Comparison of ENCODE assay signal across 24 cellular contexts in the genomic region with DNA sequence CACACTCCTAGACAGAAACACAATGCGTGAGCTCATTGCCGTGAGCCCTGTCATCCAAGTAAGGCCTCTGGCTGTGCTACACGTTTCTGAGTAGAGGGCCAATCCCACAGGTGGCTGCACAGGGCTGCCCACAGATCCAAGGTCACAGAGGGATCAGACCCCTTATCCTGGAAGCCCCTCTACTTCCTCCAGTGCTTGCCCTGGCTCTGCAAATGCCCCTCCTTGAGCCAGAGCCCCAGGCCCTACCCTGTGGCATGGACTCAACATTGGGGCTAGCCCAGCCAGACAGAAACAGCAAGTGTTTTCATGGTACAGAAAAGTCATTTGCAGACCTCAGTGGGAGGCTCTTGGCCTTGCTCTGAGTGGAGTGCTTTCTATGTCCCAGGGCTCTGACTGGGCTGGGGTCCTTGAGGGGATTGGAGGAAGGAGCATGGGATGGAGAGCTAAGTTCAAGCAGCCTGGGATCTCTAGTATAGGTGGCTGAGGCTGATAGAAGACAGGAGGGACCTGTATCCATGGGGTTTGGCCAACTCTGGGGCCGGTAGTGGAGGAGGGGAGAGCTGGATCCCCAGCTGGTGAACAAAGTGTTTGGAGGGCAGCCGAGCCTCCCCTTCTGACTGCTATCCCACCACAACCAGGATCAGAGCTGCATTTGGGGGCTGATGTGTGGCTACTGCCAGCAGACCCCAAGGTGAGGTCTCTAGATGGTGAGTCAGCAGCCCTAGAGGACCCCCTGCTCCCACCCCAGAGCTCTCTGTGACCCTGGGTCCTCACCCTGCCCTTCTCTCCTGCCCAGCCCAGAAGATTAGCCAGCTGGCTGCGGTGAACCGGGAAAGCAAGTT. TPM values are rescaled to one million over a fixed set of nuclear protein-coding genes. Genes with fewer than 3 reads are reported as not detected.
A peak's percentile ranks its signal among the peaks of the same experiment; 100 is the strongest.
DNase-seq lines count a peak whose midpoint lies in the region; ATAC-seq, FAIRE-seq and TF ChIP-seq lines count a peak whose summit lies in the region.
"Had no signal": no experiment of that assay in that cellular context is flagged by ENCODE, and none has a peak within 500 bp of the region (broad histone marks: within the 10 kb centered on the region; RNA-seq: fewer than 3 reads in every experiment).

No MANE protein-coding gene starts in this region.

- TF ChIP-seq EP300 in gastroesophageal sphincter (IDR thresholded peaks at IDR 0.05) = no peak

- H3K4me1 ChIP-seq in gastroesophageal sphincter (peaks cover 0 to 67% (median 26%) of the 10 kb centered on the region in 3 donors), upper lobe of right lung (peaks cover 41% of the 10 kb centered on the region), aorta (ENCODE audit: control insufficient read depth in 1 of 2, insufficient read depth in 2 of 2, low read length in 2 of 2) (no peaks in the 10 kb centered on the region), kidney (ENCODE audit: control insufficient read depth in 1 of 2, insufficient read depth in 1 of 2, low read depth in 1 of 2, low read length in 2 of 2) (peaks cover 0 to 13% of the 10 kb centered on the region in 2 donors)

- intact Hi-C loops in activated CD8-positive, alpha-beta T cell treated with anti-CD3 and anti-CD28 coated beads for 36 hours (cut with micrococcal nuclease) = no loop called here
- intact Hi-C loops in sciatic nerve (cut with DNase I) = no loop called here
- intact Hi-C loops in upper lobe of right lung (cut with DNase I) = no loop called here
- intact Hi-C loops in aorta (cut with DNase I) = loop anchor here in 1 of 2 donors (10.0 kb wide), 1 partner anchor 191 kb away; a partner anchor contains a TSS
- intact Hi-C loops in kidney (cut with DNase I) = loop anchor here (10.0 kb wide), 1 partner anchor 59 kb away; no protein-coding TSS in a partner anchor

- no peak for TF ChIP-seq POLR2A in gastroesophageal sphincter (IDR thresholded peaks at IDR 0.05)

- FAIRE-seq in kidney (lab: Jason Lieb, UNC) = no peak

- DNase-seq in activated CD8-positive, alpha-beta T cell treated with anti-CD3 and anti-CD28 coated beads, Interleukin-2, amount 10 ng/mL, durations not matched to agents 7 days and 5 days = no peak
- no peak for DNase-seq in activated CD8-positive, alpha-beta T cell treated with anti-CD3 and anti-CD28 coated beads for 36 hours
- DNase-seq in sciatic nerve (ENCODE audit: low spot score) = peak; percentile 67
- no peak for DNase-seq in upper lobe of right lung
- DNase-seq in aorta = no peak
- no peak for DNase-seq in NCI-H1105 treated with DMSO at 0.1 percent for 48 hours (lab: John Stamatoyannopoulos, UW)
- DNase-seq in kidney = no peak
- DNase-seq: activated CD4-positive, CD25-positive, alpha-beta regulatory T cell treated with anti-CD3 and anti-CD28 coated beads, Interleukin-2, amount 50 U/mL, for 72 hours; activated naive CD8-positive, alpha-beta T cell treated with anti-CD3 and anti-CD28 coated beads, Interleukin-2, amount 50 U/mL, for 24 hours; Calu3; central memory CD4-positive, alpha-beta T cell; effector CD8-positive, alpha-beta T cell; glutamatergic neuron; MM.1S; naive thymus-derived CD4-positive, alpha-beta T cell; NCI-H1694; NCI-H774; PC-3; stimulated activated CD4-positive, alpha-beta T cell treated with anti-CD3 and anti-CD28 coated beads, Interleukin-4, amount 100 ng/mL, for 4 hours had no signal

- no peak for ATAC-seq in activated CD8-positive, alpha-beta T cell treated with anti-CD3 and anti-CD28 coated beads, Interleukin-2, amount 10 ng/mL, durations not matched to agents 7 days and 5 days
- no peak for ATAC-seq in activated CD8-positive, alpha-beta T cell treated with anti-CD3 and anti-CD28 coated beads for 36 hours
- peak; percentile 11 for ATAC-seq in gastroesophageal sphincter
- ATAC-seq in sciatic nerve = peak; percentile 18
- no peak for ATAC-seq in upper lobe of right lung
- no peak for ATAC-seq in aorta (ENCODE audit: low FRiP score)
- ATAC-seq: activated naive CD8-positive, alpha-beta T cell treated with anti-CD3 and anti-CD28 coated beads, Interleukin-2, amount 50 U/mL, for 24 hours; naive thymus-derived CD4-positive, alpha-beta T cell; PC-3 had no signal

- H3K9me3 ChIP-seq in gastroesophageal sphincter = no peaks in the 10 kb centered on the region
- no peaks in the 10 kb centered on the region for H3K9me3 ChIP-seq in upper lobe of right lung
- H3K9me3 ChIP-seq in aorta (ENCODE audit: control insufficient read depth, low read length) = no peaks in the 10 kb centered on the region
- H3K9me3 ChIP-seq in kidney (ENCODE audit: control insufficient read depth in 1 of 2, low read length in 2 of 2) = no peaks in the 10 kb centered on the region
- H3K9me3 ChIP-seq: BLaER1 had no signal

- H3K4me3 Mint-ChIP-seq in activated CD8-positive, alpha-beta T cell treated with anti-CD3 and anti-CD28 coated beads, Interleukin-2, amount 10 ng/mL, durations not matched to agents 7 days and 5 days = no peak overlapping the region
- H3K4me3 Mint-ChIP-seq in activated CD8-positive, alpha-beta T cell treated with anti-CD3 and anti-CD28 coated beads for 36 hours = no peak overlapping the region
- H3K4me3 Mint-ChIP-seq: activated naive CD8-positive, alpha-beta T cell treated with anti-CD3 and anti-CD28 coated beads, Interleukin-2, amount 50 U/mL, for 24 hours; naive thymus-derived CD4-positive, alpha-beta T cell had no signal

- H3K27ac Mint-ChIP-seq in activated CD8-positive, alpha-beta T cell treated with anti-CD3 and anti-CD28 coated beads, Interleukin-2, amount 10 ng/mL, durations not matched to agents 7 days and 5 days = peak overlapping the region; percentile 39
- no peak overlapping the region for H3K27ac Mint-ChIP-seq in activated CD8-positive, alpha-beta T cell treated with anti-CD3 and anti-CD28 coated beads for 36 hours
- H3K27ac Mint-ChIP-seq: activated naive CD8-positive, alpha-beta T cell treated with anti-CD3 and anti-CD28 coated beads, Interleukin-2, amount 50 U/mL, for 24 hours had no signal

- TF ChIP-seq CTCF in activated CD8-positive, alpha-beta T cell treated with anti-CD3 and anti-CD28 coated beads for 36 hours (IDR thresholded peaks at IDR 0.05) = no peak
- no peak for TF ChIP-seq CTCF in gastroesophageal sphincter (IDR thresholded peaks at IDR 0.05)
- no peak for TF ChIP-seq CTCF in upper lobe of right lung (IDR thresholded peaks at IDR 0.05)
- no peak for TF ChIP-seq CTCF in kidney (IDR thresholded peaks at IDR 0.05; ENCODE audit: borderline replicate concordance, extremely low read depth, insufficient read depth)

- POLR2A ChIA-PET in activated CD8-positive, alpha-beta T cell treated with anti-CD3 and anti-CD28 coated beads, Interleukin-2, amount 10 ng/mL, durations not matched to agents 7 days and 5 days (lab: Charles Lee) = interaction anchor here (0.6 to 1.2 kb wide), 3 partner anchors 23 to 71 kb away, joined by 3 read pairs; a partner anchor contains a TSS
- POLR2A ChIA-PET in activated CD8-positive, alpha-beta T cell treated with anti-CD3 and anti-CD28 coated beads for 36 hours (lab: Charles Lee) = interaction anchor here (0.8 to 1.0 kb wide), 2 partner anchors 15 to 37 kb away, joined by 3 to 4 read pairs; no protein-coding TSS in a partner anchor

- WGBS in gastroesophageal sphincter (ENCODE audit: low coverage in 1 of 2), 2 donors = 73% methylated on average over 3 of the region's 7 CpGs; no CpG with 5 or more reads in 1 of the 2 donors
- 83 to 91% methylated on average over 7 of the region's 7 CpGs for WGBS in aorta, 2 donors

- peaks cover 0 to 52% of the 10 kb centered on the region in 2 donors for H3K36me3 ChIP-seq in gastroesophageal sphincter
- peaks cover 19% of the 10 kb centered on the region for H3K36me3 ChIP-seq in upper lobe of right lung
- peaks cover 0 to 1% of the 10 kb centered on the region in 2 donors for H3K36me3 ChIP-seq in aorta (ENCODE audit: control insufficient read depth in 1 of 2, insufficient read depth in 2 of 2, low read length in 1 of 2)
- H3K36me3 ChIP-seq in kidney (ENCODE audit: control insufficient read depth in 1 of 2, insufficient read depth in 2 of 2, low read length in 2 of 2) = peaks cover 0 to 3% of the 10 kb centered on the region in 2 donors

- CTCF ChIA-PET in activated CD8-positive, alpha-beta T cell treated with anti-CD3 and anti-CD28 coated beads, Interleukin-2, amount 10 ng/mL, durations not matched to agents 7 days and 5 days (lab: Charles Lee) = interaction anchor here (3.4 to 17.4 kb wide), 2 partner anchors 10 to 71 kb away, joined by 12 to 177 read pairs; no protein-coding TSS in a partner anchor
- CTCF ChIA-PET in activated CD8-positive, alpha-beta T cell treated with anti-CD3 and anti-CD28 coated beads for 36 hours (lab: Charles Lee) = interaction anchor here (1.8 to 8.3 kb wide), 3 partner anchors 10 to 92 kb away, joined by 6 to 72 read pairs (median 23); no protein-coding TSS in a partner anchor

- H3K4me1 Mint-ChIP-seq in activated CD8-positive, alpha-beta T cell treated with anti-CD3 and anti-CD28 coated beads, Interleukin-2, amount 10 ng/mL, durations not matched to agents 7 days and 5 days (ENCODE audit: low read depth) = peaks cover 12% of the 10 kb centered on the region
- peaks cover 7% of the 10 kb centered on the region for H3K4me1 Mint-ChIP-seq in activated CD8-positive, alpha-beta T cell treated with anti-CD3 and anti-CD28 coated beads for 36 hours (ENCODE audit: low read depth)

- peaks cover 10% of the 10 kb centered on the region for H3K36me3 Mint-ChIP-seq in activated CD8-positive, alpha-beta T cell treated with anti-CD3 and anti-CD28 coated beads, Interleukin-2, amount 10 ng/mL, durations not matched to agents 7 days and 5 days (ENCODE audit: low read depth)
- H3K36me3 Mint-ChIP-seq in activated CD8-positive, alpha-beta T cell treated with anti-CD3 and anti-CD28 coated beads for 36 hours (ENCODE audit: low read depth) = no peaks in the 10 kb centered on the region

- no peaks in the 10 kb centered on the region for H3K9me3 Mint-ChIP-seq in activated CD8-positive, alpha-beta T cell treated with anti-CD3 and anti-CD28 coated beads, Interleukin-2, amount 10 ng/mL, durations not matched to agents 7 days and 5 days (ENCODE audit: insufficient read depth)
- no peaks in the 10 kb centered on the region for H3K9me3 Mint-ChIP-seq in activated CD8-positive, alpha-beta T cell treated with anti-CD3 and anti-CD28 coated beads for 36 hours
- H3K9me3 Mint-ChIP-seq: activated naive CD8-positive, alpha-beta T cell treated with anti-CD3 and anti-CD28 coated beads, Interleukin-2, amount 50 U/mL, for 24 hours; naive thymus-derived CD4-positive, alpha-beta T cell had no signal

- no peaks in the 10 kb centered on the region for H3K27me3 ChIP-seq in gastroesophageal sphincter
- no peaks in the 10 kb centered on the region for H3K27me3 ChIP-seq in upper lobe of right lung
- H3K27me3 ChIP-seq in aorta (ENCODE audit: control insufficient read depth in 1 of 2, insufficient read depth in 2 of 2, low read length in 1 of 2) = no peaks in the 10 kb centered on the region
- H3K27me3 ChIP-seq: BLaER1 had no signal

- H3K9ac ChIP-seq in kidney (ENCODE audit: low read length in 2 of 2) = no peak overlapping the region
- H3K9ac ChIP-seq: BLaER1 had no signal

- H3K27ac ChIP-seq in gastroesophageal sphincter (peak overlapping the region in 3 of 4 donors; percentile 53 to 70 (median 62)), upper lobe of right lung (peak overlapping the region; percentile 55), aorta (ENCODE audit: low read depth in 1 of 2, low read length in 2 of 2) (no peak overlapping the region), kidney (ENCODE audit: low read depth in 2 of 2, low read length in 2 of 2) (no peak overlapping the region)
- H3K27ac ChIP-seq: BLaER1 had no signal

- H3K4me3 ChIP-seq in gastroesophageal sphincter (no peak overlapping the region), upper lobe of right lung (no peak overlapping the region), aorta (ENCODE audit: low read length in 2 of 2) (no peak overlapping the region), kidney (ENCODE audit: low read length in 2 of 2) (no peak overlapping the region)
- H3K4me3 ChIP-seq: BLaER1 had no signal

- H3K27me3 Mint-ChIP-seq in activated CD8-positive, alpha-beta T cell treated with anti-CD3 and anti-CD28 coated beads, Interleukin-2, amount 10 ng/mL, durations not matched to agents 7 days and 5 days (ENCODE audit: low read depth) = no peaks in the 10 kb centered on the region
- no peaks in the 10 kb centered on the region for H3K27me3 Mint-ChIP-seq in activated CD8-positive, alpha-beta T cell treated with anti-CD3 and anti-CD28 coated beads for 36 hours
- H3K27me3 Mint-ChIP-seq: activated naive CD8-positive, alpha-beta T cell treated with anti-CD3 and anti-CD28 coated beads, Interleukin-2, amount 50 U/mL, for 24 hours; naive thymus-derived CD4-positive, alpha-beta T cell had no signal

RNA-seq across cellular contexts. Expression of a gene that starts 38.7 kb away (rescaled TPM):
- total RNA-seq in activated CD8-positive, alpha-beta T cell treated with anti-CD3 and anti-CD28 coated beads, Interleukin-2, amount 10 ng/mL, durations not matched to agents 7 days and 5 days = not detected
- total RNA-seq in activated CD8-positive, alpha-beta T cell treated with anti-CD3 and anti-CD28 coated beads for 36 hours = not detected
- total RNA-seq in gastroesophageal sphincter (1 to 10 TPM in 1 of 4 donors, under 1 TPM in 2, not detected in 1; 0.15 to 1.3 (median 0.31) TPM), sciatic nerve (0.98 TPM), upper lobe of right lung (not detected), aorta (not detected), kidney (0.06 TPM)
- polyA plus RNA-seq in aorta (not detected), kidney (ENCODE audit: insufficient read depth, low read depth, low replicate concordance) (not detected)
- total RNA-seq: A172, Calu3, lung microvascular endothelial cell, PC-3, SK-MEL-5 had no signal

RNA-seq across cellular contexts. Expression of a gene that starts 49.1 kb away (rescaled TPM):
- 100 to 1,000 TPM; 108 to 115 TPM for total RNA-seq in activated CD8-positive, alpha-beta T cell treated with anti-CD3 and anti-CD28 coated beads, Interleukin-2, amount 10 ng/mL, durations not matched to agents 7 days and 5 days
- total RNA-seq in activated CD8-positive, alpha-beta T cell treated with anti-CD3 and anti-CD28 coated beads for 36 hours = 10 to 100 TPM; 48.8 to 49.6 TPM
- total RNA-seq in gastroesophageal sphincter = 10 to 100 TPM; 24.1 to 75.1 (median 52.1) TPM
- 86.6 TPM for total RNA-seq in sciatic nerve
- 82.9 TPM for total RNA-seq in upper lobe of right lung
- total RNA-seq in aorta = 10 to 100 TPM; 72.6 to 91.9 TPM
- polyA plus RNA-seq in aorta = 10 to 100 TPM in 1 of 2 donors, 1 to 10 TPM in 1; 8.6 to 45.5 TPM
- 82.9 TPM for total RNA-seq in kidney
- 19.6 TPM for polyA plus RNA-seq in kidney (ENCODE audit: insufficient read depth, low read depth, low replicate concordance)

RNA-seq across cellular contexts. Expression of a gene that starts 51.6 kb away (rescaled TPM):
- total RNA-seq in activated CD8-positive, alpha-beta T cell treated with anti-CD3 and anti-CD28 coated beads, Interleukin-2, amount 10 ng/mL, durations not matched to agents 7 days and 5 days = 10 to 100 TPM; 10.8 to 10.9 TPM
- 1 to 10 TPM; 5.2 to 6.5 TPM for total RNA-seq in activated CD8-positive, alpha-beta T cell treated with anti-CD3 and anti-CD28 coated beads for 36 hours
- total RNA-seq in gastroesophageal sphincter (10 to 100 TPM in 3 of 4 donors, 1 to 10 TPM in 1; 8.1 to 21.7 (median 13.7) TPM), sciatic nerve (15.2 TPM), upper lobe of right lung (23.4 TPM), aorta (10 to 100 TPM; 12.9 to 16.4 TPM), kidney (22.2 TPM)
- polyA plus RNA-seq in aorta (10 to 100 TPM; 10.5 to 19.2 TPM), kidney (ENCODE audit: insufficient read depth, low read depth, low replicate concordance) (15.0 TPM)

Comparison
In these comparisons a context has a peak if more than half of its experiments do, and no peak if none do; other contexts are left out.
1. ATAC-seq: peak in gastroesophageal sphincter (single experiment) and sciatic nerve (single experiment); none in activated CD8-positive, alpha-beta T cell treated with anti-CD3 and anti-CD28 coated beads, Interleukin-2, amount 10 ng/mL, durations not matched to agents 7 days and 5 days (single experiment), activated CD8-positive, alpha-beta T cell treated with anti-CD3 and anti-CD28 coated beads for 36 hours (single experiment), upper lobe of right lung (single experiment) and aorta (single experiment).
2. H3K27ac ChIP-seq: peak in gastroesophageal sphincter (3 of 4) and upper lobe of right lung (single experiment); none in aorta (0 of 2) and kidney (0 of 2).